In the genomic region with DNA sequence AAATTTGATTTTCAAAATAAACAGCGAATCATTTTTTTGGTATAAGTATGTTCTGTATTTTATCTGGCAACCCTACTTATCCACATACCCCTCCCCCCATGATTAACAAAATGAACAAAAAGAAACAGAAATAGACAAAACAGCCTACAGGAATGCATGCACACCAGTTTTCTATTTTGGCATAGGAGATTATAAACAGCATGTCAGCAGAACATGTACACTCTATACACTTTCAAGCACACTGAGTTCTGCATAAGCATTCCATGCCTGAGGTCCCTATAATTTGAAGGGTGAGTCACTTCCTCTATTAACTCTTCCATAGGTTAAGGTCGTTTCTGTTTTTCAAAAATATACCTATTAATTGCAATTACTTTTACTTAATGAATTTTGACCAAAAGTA, we compare ENCODE assay signal across 23 cellular contexts. TPM values are rescaled to one million over a fixed set of nuclear protein-coding genes. Genes with fewer than 3 reads are reported as not detected.
DNase-seq lines count a peak whose midpoint lies in the region; ATAC-seq and TF ChIP-seq lines count a peak whose summit lies in the region.
"Had no signal": no experiment of that assay in that cellular context is flagged by ENCODE, and none has a peak within 500 bp of the region (broad histone marks: within the 10 kb centered on the region; RNA-seq: fewer than 3 reads in every experiment).

No MANE protein-coding gene starts in this region.

- H3K27me3 ChIP-seq in adipocyte (replicated peaks; ENCODE audit: control insufficient read depth, insufficient read depth, low read length), result peaks cover 25% of the 10 kb centered on the region
- H3K27me3 ChIP-seq in foreskin keratinocyte, result no peaks in the 10 kb centered on the region

- no peaks in the 10 kb centered on the region for H3K9me3 ChIP-seq in adipocyte (ENCODE audit: control insufficient read depth, low read length)
- H3K9me3 ChIP-seq: pancreas had no signal

- no peak overlapping the region for H3K9ac ChIP-seq in adipocyte (ENCODE audit: low read length)

- DNase-seq in COLO829 (ENCODE audit: low spot score), result peak; percentile 14
- DNase-seq in Kasumi-1 (lab: John Stamatoyannopoulos, UW), result peak; percentile 0 to 2
- DNase-seq in adipocyte (ENCODE audit: low read depth), result peak; percentile 42
- DNase-seq in foreskin keratinocyte, result peak; percentile 3 to 34
- DNase-seq in SKM-1 (lab: John Stamatoyannopoulos, UW; ENCODE audit: unreplicated experiment), result no peak
- no peak for DNase-seq in NCI-H446 treated with DMSO at 0.1 percent for 48 hours (lab: John Stamatoyannopoulos, UW)
- DNase-seq in T1000 (lab: John Stamatoyannopoulos, UW), result no peak
- DNase-seq: activated CD8-positive, alpha-beta T cell treated with anti-CD3 and anti-CD28 coated beads for 36 hours; activated naive CD4-positive, alpha-beta T cell treated with anti-CD3 and anti-CD28 coated beads, Interleukin-2, amount 50 U/mL, for 16 hours; activated T-cell treated with anti-CD3 and anti-CD28 coated beads, Interleukin-2, amount 50 U/mL, for 48 hours; endodermal cell; foreskin melanocyte; KBM-7; kidney glomerular epithelial cell; naive thymus-derived CD4-positive, alpha-beta T cell; NCI-H2029 treated with DMSO at 0.1 percent for 48 hours; NK-92 treated with Interleukin-12 subunit alpha and Interleukin-12 subunit beta, amount 100 ng/mL, for 24 hours; pancreas; SHP77; stomach had no signal

- no peak for TF ChIP-seq CTCF in foreskin keratinocyte (conservative IDR thresholded peaks at IDR 0.05)

- no peak overlapping the region for H3K4me3 ChIP-seq in adipocyte (ENCODE audit: low read length)
- H3K4me3 ChIP-seq: GM12878, pancreas, stomach had no signal

- H3K4me1 ChIP-seq in adipocyte (ENCODE audit: control insufficient read depth, insufficient read depth, low read length), result no peaks in the 10 kb centered on the region
- H3K4me1 ChIP-seq in foreskin keratinocyte, result peaks cover 7% of the 10 kb centered on the region
- H3K4me1 ChIP-seq: pancreas, stomach had no signal

- peak; percentile 61 for ATAC-seq in foreskin keratinocyte
- ATAC-seq in HG03439 (IDR thresholded peaks at IDR 0.05; ENCODE audit: unreplicated experiment), result no peak
- ATAC-seq: activated CD8-positive, alpha-beta T cell treated with anti-CD3 and anti-CD28 coated beads for 36 hours; GM12878; naive thymus-derived CD4-positive, alpha-beta T cell; pancreas; sciatic nerve had no signal

- no peak overlapping the region for H3K27ac ChIP-seq in foreskin keratinocyte
- H3K27ac ChIP-seq: pancreas, stomach had no signal

- no peaks in the 10 kb centered on the region for H3K36me3 ChIP-seq in adipocyte (ENCODE audit: control insufficient read depth, insufficient read depth, low read length, severe bottlenecking)
- H3K36me3 ChIP-seq: pancreas, stomach had no signal

RNA-seq across cellular contexts. Expression of gene ZNF280C, which starts 28.0 kb away (rescaled TPM):
- 5.0 and 5.3 TPM in 2 replicates for total RNA-seq in foreskin keratinocyte
- polyA plus RNA-seq in foreskin keratinocyte, result 0.57 and 0.96 TPM in 2 replicates

RNA-seq across cellular contexts. Expression of gene SLC25A14, which starts 43.0 kb away (rescaled TPM):
- 9.2 and 10.4 TPM in 2 replicates for total RNA-seq in foreskin keratinocyte
- polyA plus RNA-seq in foreskin keratinocyte, result 9.7 and 10.8 TPM in 2 replicates

Comparison
In these comparisons a context has a peak if more than half of its experiments do, and no peak if none do; other contexts are left out.
1. DNase-seq: peak in COLO829 (single experiment), Kasumi-1 (2 of 2), adipocyte (single experiment) and foreskin keratinocyte (2 of 2); none in SKM-1 (single experiment), NCI-H446 treated with DMSO at 0.1 percent for 48 hours (single experiment) and T1000 (single experiment).